7 cellular contexts compared by ENCODE assay signal in genomic region chr15:82715003-82715402, GRCh38. TPM values are rescaled to one million over a fixed set of nuclear protein-coding genes. Genes with fewer than 3 reads are reported as not detected.
"Had no signal": no experiment of that assay in that cellular context is flagged by ENCODE, and none has a peak within 500 bp of the region (broad histone marks: within the 10 kb centered on the region; RNA-seq: fewer than 3 reads in every experiment).

No MANE protein-coding gene starts in this region.

- ATAC-seq: GM23338, HepG2 had no signal

- H3K4me3 ChIP-seq: GM23338 had no signal

- H3K4me2 ChIP-seq: GM23338 had no signal

- H3K27ac ChIP-seq: HL-60 had no signal

- H2AFZ ChIP-seq: GM23338 had no signal

- DNase-seq: H9, HCEC 1CT, HFFc6 had no signal

RNA-seq across cellular contexts. Expression of gene AP3B2, which starts 5.3 kb away (rescaled TPM):
- total RNA-seq: HepG2, HFFc6, HT1080 had no signal
- polyA plus RNA-seq: HepG2 had no signal
